Comparison of ENCODE assay signal across 15 cellular contexts in genomic region chr17:50276588-50277356, GRCh38. TPM values are rescaled to one million over a fixed set of nuclear protein-coding genes. Genes with fewer than 3 reads are reported as not detected.
A peak's percentile ranks its signal among the peaks of the same experiment; 100 is the strongest.
DNase-seq lines count a peak whose midpoint lies in the region; ATAC-seq, FAIRE-seq and TF ChIP-seq lines count a peak whose summit lies in the region.
"Had no signal": no experiment of that assay in that cellular context is flagged by ENCODE, and none has a peak within 500 bp of the region (broad histone marks: within the 10 kb centered on the region; RNA-seq: fewer than 3 reads in every experiment).

No MANE protein-coding gene starts in this region.

- H3K27me3 Mint-ChIP-seq in endodermal cell (ENCODE audit: insufficient read depth) = peaks cover 9% of the 10 kb centered on the region
- peaks cover 88% of the 10 kb centered on the region for H3K27me3 Mint-ChIP-seq in activated naive CD4-positive, alpha-beta T cell treated with anti-CD3 and anti-CD28 coated beads, Interleukin-2, amount 10 ng/mL, durations not matched to agents 7 days and 5 days

- H3K27ac Mint-ChIP-seq in endodermal cell = peak overlapping the region; percentile 63
- no peak overlapping the region for H3K27ac Mint-ChIP-seq in activated naive CD4-positive, alpha-beta T cell treated with anti-CD3 and anti-CD28 coated beads, Interleukin-2, amount 10 ng/mL, durations not matched to agents 7 days and 5 days

- H3K9me3 ChIP-seq in endodermal cell (ENCODE audit: control insufficient read depth, low read length) (no peaks in the 10 kb centered on the region), neutrophil (no peaks in the 10 kb centered on the region)
- H3K9me3 ChIP-seq: BE2C had no signal

- in situ Hi-C loops in Caki2 (cut with HindIII; ENCODE audit: low pct_unique_long_range_greater_than_20kb, low sequenced_read_pairs) = no loop called here

- no peaks in the 10 kb centered on the region for H3K9me3 Mint-ChIP-seq in endodermal cell
- H3K9me3 Mint-ChIP-seq in activated naive CD4-positive, alpha-beta T cell treated with anti-CD3 and anti-CD28 coated beads, Interleukin-2, amount 10 ng/mL, durations not matched to agents 7 days and 5 days = no peaks in the 10 kb centered on the region

- 59 to 73% methylated on average over 5 to 8 of the region's 8 CpGs for WGBS in endodermal cell (ENCODE audit: insufficient coverage in 1 of 2, insufficient read length in 1 of 2), 2 experiments

- no peak for ATAC-seq in HG02763 (IDR thresholded peaks at IDR 0.05; ENCODE audit: unreplicated experiment)
- no peak for ATAC-seq in Right ventricle myocardium inferior
- ATAC-seq: left lobe of liver had no signal

- CTCF ChIA-PET in activated naive CD4-positive, alpha-beta T cell treated with anti-CD3 and anti-CD28 coated beads, Interleukin-2, amount 10 ng/mL, durations not matched to agents 7 days and 5 days (lab: Charles Lee) = interaction anchor here (1.0 to 6.7 kb wide), 3 partner anchors 16 to 76 kb away, joined by 3 to 91 read pairs (median 4); partner anchors contain the start of gene COL1A1

- H3K4me1 ChIP-seq in endodermal cell (ENCODE audit: control insufficient read depth, insufficient read depth, low read length) = peaks cover 5% of the 10 kb centered on the region
- H3K4me1 ChIP-seq in neutrophil (ENCODE audit: control insufficient read depth in 1 of 2, insufficient read depth in 1 of 2, low read depth in 1 of 2, low read length in 1 of 2) = peaks cover 93 to 94% of the 10 kb centered on the region in 2 experiments
- H3K4me1 ChIP-seq: BE2C had no signal

- peaks cover 43% of the 10 kb centered on the region for H3K4me1 Mint-ChIP-seq in endodermal cell
- H3K4me1 Mint-ChIP-seq in activated naive CD4-positive, alpha-beta T cell treated with anti-CD3 and anti-CD28 coated beads, Interleukin-2, amount 10 ng/mL, durations not matched to agents 7 days and 5 days = peaks cover 14% of the 10 kb centered on the region

- intact Hi-C loops in Right ventricle myocardium inferior (cut with DNase I) = no loop called here

- DNase-seq in Caki2 (ENCODE audit: low read depth) (peak; percentile 47), HTR-8/SVneo (ENCODE audit: insufficient read length, low spot score) (no peak), endodermal cell (peak; percentile 67), Right ventricle myocardium inferior (ENCODE audit: missing footprints) (no peak)
- no peak for DNase-seq in activated naive CD4-positive, alpha-beta T cell treated with anti-CD3 and anti-CD28 coated beads, Interleukin-2, amount 10 ng/mL, durations not matched to agents 7 days and 5 days
- DNase-seq: activated naive CD4-positive, alpha-beta T cell treated with Interleukin-2 at 50 U/mL for 16 hours; BE2C; MM.1S; NCI-H187; OCI-M1 had no signal

- peaks cover 21% of the 10 kb centered on the region for H3K36me3 Mint-ChIP-seq in endodermal cell (ENCODE audit: low read depth)
- no peaks in the 10 kb centered on the region for H3K36me3 Mint-ChIP-seq in activated naive CD4-positive, alpha-beta T cell treated with anti-CD3 and anti-CD28 coated beads, Interleukin-2, amount 10 ng/mL, durations not matched to agents 7 days and 5 days

- H3K4me3 ChIP-seq in endodermal cell (ENCODE audit: low read length) = peak overlapping the region; percentile 3
- no peak overlapping the region for H3K4me3 ChIP-seq in neutrophil (ENCODE audit: low read depth in 1 of 2, low read length in 1 of 2)

- no peak overlapping the region for H3K27ac ChIP-seq in endodermal cell (ENCODE audit: low read depth, low read length)
- peak overlapping the region; percentile 80 for H3K27ac ChIP-seq in neutrophil

- no peak overlapping the region for H3K9ac ChIP-seq in endodermal cell (ENCODE audit: extremely low read depth, low read length, poor library complexity, severe bottlenecking)

- H3K4me3 Mint-ChIP-seq in endodermal cell = peak overlapping the region; percentile 70
- no peak overlapping the region for H3K4me3 Mint-ChIP-seq in activated naive CD4-positive, alpha-beta T cell treated with anti-CD3 and anti-CD28 coated beads, Interleukin-2, amount 10 ng/mL, durations not matched to agents 7 days and 5 days

- TF ChIP-seq CTCF in endodermal cell (conservative IDR thresholded peaks at IDR 0.05) (no peak), neutrophil (IDR thresholded peaks at IDR 0.05) (no peak)

- H3K27me3 ChIP-seq in endodermal cell (ENCODE audit: control insufficient read depth, insufficient read depth, low read length, poor library complexity, severe bottlenecking) = no peaks in the 10 kb centered on the region
- H3K27me3 ChIP-seq in neutrophil = no peaks in the 10 kb centered on the region

- no peaks in the 10 kb centered on the region for H3K36me3 ChIP-seq in endodermal cell (ENCODE audit: control insufficient read depth, insufficient read depth, low read length)
- H3K36me3 ChIP-seq in neutrophil = peaks cover 10% of the 10 kb centered on the region
- H3K36me3 ChIP-seq: BE2C had no signal

- peak; percentile 57 for FAIRE-seq in HTR-8/SVneo (lab: Jason Lieb, UNC)
- FAIRE-seq: endometrium had no signal

RNA-seq across cellular contexts. Expression of gene TMEM92, which starts 2.5 kb away (rescaled TPM):
- total RNA-seq in Caki2 (2014; rRNA removed; shearing (Covaris generic); ENCODE audit: low replicate concordance) = 0.44 and 1.9 TPM in 2 replicates
- total RNA-seq in endodermal cell = 10 to 100 TPM; 34.3 to 35.8 TPM
- 9.6 TPM for polyA plus RNA-seq in endodermal cell (2013, experiment 1 of 2)
- 8.7 TPM for polyA plus RNA-seq in endodermal cell (2013, experiment 2 of 2)
- not detected for total RNA-seq in Right ventricle myocardium inferior
- total RNA-seq: myocyte had no signal

Comparison
In these comparisons a context has a peak if more than half of its experiments do, and no peak if none do; other contexts are left out.
1. DNase-seq: peak in Caki2 (single experiment) and endodermal cell (single experiment); none in HTR-8/SVneo (single experiment), activated naive CD4-positive, alpha-beta T cell treated with anti-CD3 and anti-CD28 coated beads, Interleukin-2, amount 10 ng/mL, durations not matched to agents 7 days and 5 days (single experiment) and Right ventricle myocardium inferior (single experiment).
2. RNA of gene TMEM92, which starts 2.5 kb away (total RNA-seq): 34.3 to 35.8 TPM in endodermal cell; 0.44 to 1.9 TPM in Caki2 and not detected in Right ventricle myocardium inferior (single experiment); every median in the first group is over 10 times any median in the second.